8 cellular contexts compared by ENCODE assay signal in the genomic region with DNA sequence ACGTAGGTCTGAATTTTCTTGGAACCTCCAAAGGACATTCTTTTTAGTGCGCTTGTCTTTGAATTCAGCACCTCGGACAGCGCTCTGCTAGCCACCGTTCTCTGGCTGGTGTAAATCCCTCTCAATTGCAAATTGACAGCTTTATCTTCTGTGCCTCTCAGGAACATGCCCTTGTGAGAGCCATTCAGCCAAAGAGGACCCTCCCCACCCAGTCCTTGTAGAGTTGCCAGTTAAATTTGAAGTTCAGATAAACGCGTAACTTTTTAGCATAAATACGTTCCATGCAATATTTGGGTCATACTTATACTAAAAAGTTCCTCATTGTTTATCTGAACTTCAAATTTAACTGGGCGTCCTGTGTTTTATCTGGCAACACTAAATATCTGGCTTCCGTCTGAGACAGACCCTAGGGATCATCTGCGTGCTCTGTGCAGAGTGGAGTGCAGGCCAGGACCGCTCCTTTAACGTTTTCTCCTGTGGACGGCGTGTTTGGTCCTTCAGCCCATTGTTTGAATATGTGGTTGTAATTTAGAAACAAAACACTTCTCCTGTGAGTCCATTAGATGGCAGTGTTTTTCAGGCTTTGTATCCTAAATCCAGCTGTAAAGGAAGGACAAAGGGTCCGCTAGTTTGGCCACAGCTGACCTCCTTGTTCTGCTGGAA. TPM values are rescaled to one million over a fixed set of nuclear protein-coding genes. Genes with fewer than 3 reads are reported as not detected.
DNase-seq lines count a peak whose midpoint lies in the region; ATAC-seq and TF ChIP-seq lines count a peak whose summit lies in the region.

No MANE protein-coding gene starts in this region.

- H2AFZ ChIP-seq in IMR-90 (replicated peaks; ENCODE audit: low read length, poor library complexity): no peak overlapping the region

- no peak overlapping the region for H4K91ac ChIP-seq in IMR-90 (ENCODE audit: insufficient read depth, low read depth, low read length)

- no peaks in the 10 kb centered on the region for H3K4me1 ChIP-seq in IMR-90 (ENCODE audit: control insufficient read depth, insufficient read depth, low read length)
- H3K4me1 ChIP-seq in right cardiac atrium (ENCODE audit: control insufficient read depth, insufficient read depth, low read length): peaks cover 2% of the 10 kb centered on the region
- no peaks in the 10 kb centered on the region for H3K4me1 ChIP-seq in gastrocnemius medialis

- H3K9me3 ChIP-seq in IMR-90 (ENCODE audit: control insufficient read depth, insufficient read depth, low read length) (no peaks in the 10 kb centered on the region), right cardiac atrium (ENCODE audit: control insufficient read depth, low read length) (no peaks in the 10 kb centered on the region), gastrocnemius medialis (no peaks in the 10 kb centered on the region)

- DNase-seq in DMS153 (lab: John Stamatoyannopoulos, UW): peak; percentile 60
- peak; percentile 68 for DNase-seq in IMR-90
- DNase-seq in RPMI7951 (ENCODE audit: low read depth): peak; percentile 58
- DNase-seq in amniotic epithelial cell (ENCODE audit: low read depth): peak; percentile 61
- peak; percentile 70 to 87 (median 82) for DNase-seq in right cardiac atrium
- no peak for DNase-seq in gastrocnemius medialis
- no peak for DNase-seq in NCI-H128 (lab: John Stamatoyannopoulos, UW; ENCODE audit: unreplicated experiment)

- H3K9ac ChIP-seq in IMR-90 (ENCODE audit: low read depth, low read length): no peak overlapping the region

- H3K27ac ChIP-seq in IMR-90 (ENCODE audit: insufficient read depth, low read length): no peak overlapping the region
- no peak overlapping the region for H3K27ac ChIP-seq in right cardiac atrium (ENCODE audit: low read length)
- no peak overlapping the region for H3K27ac ChIP-seq in gastrocnemius medialis

- H2BK20ac ChIP-seq in IMR-90 (ENCODE audit: low read depth, low read length): no peak overlapping the region

- H3K9me1 ChIP-seq in IMR-90 (ENCODE audit: insufficient read depth, low read length): no peaks in the 10 kb centered on the region

- H3K23ac ChIP-seq in IMR-90 (ENCODE audit: low read depth, low read length): no peak overlapping the region

- POLR2A ChIA-PET in IMR-90 (lab: Charles Lee; ENCODE audit: unreplicated experiment): interaction anchor here (0.5 kb wide), 1 partner anchor 163 kb away, joined by 15 read pairs; no protein-coding TSS in a partner anchor

- H3K36me3 ChIP-seq in IMR-90 (ENCODE audit: control insufficient read depth, insufficient read depth, low read length) (no peaks in the 10 kb centered on the region), gastrocnemius medialis (no peaks in the 10 kb centered on the region)

- 5% methylated on average over 11 of the region's 16 CpGs; no CpG with 5 or more reads in 1 of the 2 experiments for WGBS in IMR-90 (ENCODE audit: extremely low coverage in 2 of 2, insufficient read length in 1 of 2), 2 experiments
- 8% methylated on average over 16 of the region's 16 CpGs for WGBS in right cardiac atrium

- peak; percentile 72 for TF ChIP-seq RAD21 in IMR-90 (IDR thresholded peaks at IDR 0.05; ENCODE audit: low read length)

- H2BK15ac ChIP-seq in IMR-90 (ENCODE audit: low read depth, low read length): no peak overlapping the region

- peak; percentile 83 for ATAC-seq in IMR-90 (ENCODE audit: low read depth)
- ATAC-seq in right cardiac atrium: peak; percentile 44 to 64
- ATAC-seq in gastrocnemius medialis: no peak
- no peak for ATAC-seq in GM21367 (IDR thresholded peaks at IDR 0.05; ENCODE audit: unreplicated experiment)

- no peak overlapping the region for H2AK9ac ChIP-seq in IMR-90 (replicated peaks; ENCODE audit: low read depth, low read length, poor library complexity)

- no peak overlapping the region for H3K18ac ChIP-seq in IMR-90 (ENCODE audit: low read depth, low read length)

- TF ChIP-seq CTCF in IMR-90 (conservative IDR thresholded peaks at IDR 0.05; ENCODE audit: low read depth, low read length): peak; percentile 60
- peak in 3 of 5 experiments; percentile 11 to 38 (median 17) for TF ChIP-seq CTCF in gastrocnemius medialis (IDR thresholded peaks at IDR 0.05 in 4 of 5, conservative IDR thresholded peaks at IDR 0.05 in 1 of 5)

- H2BK5ac ChIP-seq in IMR-90 (ENCODE audit: low read depth, low read length, poor library complexity, severe bottlenecking): no peak overlapping the region

- no peak overlapping the region for H3K4me2 ChIP-seq in IMR-90 (ENCODE audit: low read depth, low read length)

- H4K20me1 ChIP-seq in IMR-90 (ENCODE audit: insufficient read depth, low read length): peaks cover 6% of the 10 kb centered on the region; the same call in 1 of the 2 replicates

- no peak overlapping the region for H4K5ac ChIP-seq in IMR-90 (ENCODE audit: low read depth, low read length)

- no peak overlapping the region for H3K14ac ChIP-seq in IMR-90 (replicated peaks; ENCODE audit: low read depth, low read length)

- no peak overlapping the region for H3K4ac ChIP-seq in IMR-90 (ENCODE audit: low read depth, low read length)

- no peak overlapping the region for H2BK120ac ChIP-seq in IMR-90 (ENCODE audit: low read depth, low read length)

- H3K79me1 ChIP-seq in IMR-90 (ENCODE audit: low read depth in 1 of 2, low read length in 2 of 2): no peaks in the 10 kb centered on the region

- H3K4me3 ChIP-seq in IMR-90 (ENCODE audit: insufficient read depth, low read depth, low read length) (no peak overlapping the region), right cardiac atrium (ENCODE audit: low read length) (no peak overlapping the region), gastrocnemius medialis (no peak overlapping the region)

- H3K27me3 ChIP-seq in IMR-90 (ENCODE audit: control insufficient read depth, insufficient read depth, low read length) (peaks cover 6% of the 10 kb centered on the region; the same call in 1 of the 2 replicates), right cardiac atrium (ENCODE audit: control insufficient read depth, insufficient read depth) (no peaks in the 10 kb centered on the region), gastrocnemius medialis (peaks cover 0 to 6% (median 0%) of the 10 kb centered on the region in 3 donors)

- no peak overlapping the region for H3K56ac ChIP-seq in IMR-90 (ENCODE audit: extremely low read depth, insufficient read depth, low read length)

- intact Hi-C loops in IMR-90 (cut with micrococcal nuclease) (loop anchor here (1.0 to 5.0 kb wide), 4 partner anchors 120 to 291 kb away; no protein-coding TSS in a partner anchor), right cardiac atrium (cut with DNase I) (loop anchor here in 3 of 4 donors (2.0 to 10.0 kb wide), 3 partner anchors 122 to 195 kb away; no protein-coding TSS in a partner anchor), gastrocnemius medialis (cut with DNase I; ENCODE audit: low total_unique reads) (no loop called here)

- TF ChIP-seq POLR2A in IMR-90 (IDR thresholded peaks at IDR 0.05; ENCODE audit: low read depth, low read length) (no peak), gastrocnemius medialis (IDR thresholded peaks at IDR 0.05) (no peak)

- dilution Hi-C loops in IMR-90 (cut with HindIII; ENCODE audit: low sequenced_read_pairs, unreplicated experiment): no loop called here

- in situ Hi-C loops in IMR-90 (cut with MboI; ENCODE audit: low sequenced_read_pairs) (no loop called here), gastrocnemius medialis (cut with MboI; ENCODE audit: low sequenced_read_pairs in 4 of 4) (no loop called here)

- BruUV-seq in IMR-90 (replicated peaks; lab: Mats Ljungman, UMichigan): no TSS peak

- no peak overlapping the region for H2AK5ac ChIP-seq in IMR-90 (ENCODE audit: low read depth, low read length)

- CTCF ChIA-PET in IMR-90 (lab: Yijun Ruan, JAX): interaction anchor here (0.6 kb wide), 2 partner anchors 10 to 192 kb away, joined by 3 read pairs; no protein-coding TSS in a partner anchor

- no peak overlapping the region for H4K8ac ChIP-seq in IMR-90 (ENCODE audit: low read depth in 2 of 2, low read length in 2 of 2)

TF ChIP-seq in IMR-90, 13 proteins besides CTCF, POLR2A, EP300 and RAD21:
- TF ChIP-seq BHLHE40 (IDR thresholded peaks at IDR 0.05; ENCODE audit: low read depth, low read length) (no peak), SMC3 (IDR thresholded peaks at IDR 0.05; ENCODE audit: low read depth, low read length) (peak; percentile 57)
- TF ChIP-seq, protein P1, sequence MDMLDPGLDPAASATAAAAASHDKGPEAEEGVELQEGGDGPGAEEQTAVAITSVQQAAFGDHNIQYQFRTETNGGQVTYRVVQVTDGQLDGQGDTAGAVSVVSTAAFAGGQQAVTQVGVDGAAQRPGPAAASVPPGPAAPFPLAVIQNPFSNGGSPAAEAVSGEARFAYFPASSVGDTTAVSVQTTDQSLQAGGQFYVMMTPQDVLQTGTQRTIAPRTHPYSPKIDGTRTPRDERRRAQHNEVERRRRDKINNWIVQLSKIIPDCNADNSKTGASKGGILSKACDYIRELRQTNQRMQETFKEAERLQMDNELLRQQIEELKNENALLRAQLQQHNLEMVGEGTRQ (IDR thresholded peaks at IDR 0.05; ENCODE audit: low read depth, low read length): no peak

RNA-seq across cellular contexts. Expression of a gene that starts 7.0 kb away (rescaled TPM):
- total RNA-seq in IMR-90 (2012; rRNA removed): 1.1 and 1.3 TPM in 2 replicates
- polyA plus RNA-seq in IMR-90 (2012; rRNA removed): 4.2 and 4.7 TPM in 2 replicates
- 3.1 and 4.9 TPM in 2 replicates for polyA plus RNA-seq in IMR-90 (2012; cell fraction: cytosol; rRNA removed)
- 12.2 and 13.0 TPM in 2 replicates for polyA plus RNA-seq in IMR-90 (2012; cell fraction: nucleus; rRNA removed; ENCODE audit: low replicate concordance)
- total RNA-seq in RPMI7951 (2014; rRNA removed; shearing (Covaris generic)): 4.0 and 5.5 TPM in 2 replicates
- 10 to 100 TPM; 15.4 to 25.6 (median 19.0) TPM for total RNA-seq in right cardiac atrium
- polyA plus RNA-seq in right cardiac atrium: 12.6 TPM
- 1 to 10 TPM; 2.8 to 7.8 (median 4.5) TPM for total RNA-seq in gastrocnemius medialis

Comparison
In these comparisons a context has a peak if more than half of its experiments do, and no peak if none do; other contexts are left out.
1. DNase-seq: peak in DMS153 (single experiment), IMR-90 (single experiment), RPMI7951 (single experiment), amniotic epithelial cell (single experiment) and right cardiac atrium (3 of 3); none in gastrocnemius medialis (0 of 2) and NCI-H128 (single experiment).
2. ATAC-seq: peak in IMR-90 (single experiment) and right cardiac atrium (2 of 2); none in gastrocnemius medialis (0 of 2) and GM21367 (single experiment).